In the genomic region with DNA sequence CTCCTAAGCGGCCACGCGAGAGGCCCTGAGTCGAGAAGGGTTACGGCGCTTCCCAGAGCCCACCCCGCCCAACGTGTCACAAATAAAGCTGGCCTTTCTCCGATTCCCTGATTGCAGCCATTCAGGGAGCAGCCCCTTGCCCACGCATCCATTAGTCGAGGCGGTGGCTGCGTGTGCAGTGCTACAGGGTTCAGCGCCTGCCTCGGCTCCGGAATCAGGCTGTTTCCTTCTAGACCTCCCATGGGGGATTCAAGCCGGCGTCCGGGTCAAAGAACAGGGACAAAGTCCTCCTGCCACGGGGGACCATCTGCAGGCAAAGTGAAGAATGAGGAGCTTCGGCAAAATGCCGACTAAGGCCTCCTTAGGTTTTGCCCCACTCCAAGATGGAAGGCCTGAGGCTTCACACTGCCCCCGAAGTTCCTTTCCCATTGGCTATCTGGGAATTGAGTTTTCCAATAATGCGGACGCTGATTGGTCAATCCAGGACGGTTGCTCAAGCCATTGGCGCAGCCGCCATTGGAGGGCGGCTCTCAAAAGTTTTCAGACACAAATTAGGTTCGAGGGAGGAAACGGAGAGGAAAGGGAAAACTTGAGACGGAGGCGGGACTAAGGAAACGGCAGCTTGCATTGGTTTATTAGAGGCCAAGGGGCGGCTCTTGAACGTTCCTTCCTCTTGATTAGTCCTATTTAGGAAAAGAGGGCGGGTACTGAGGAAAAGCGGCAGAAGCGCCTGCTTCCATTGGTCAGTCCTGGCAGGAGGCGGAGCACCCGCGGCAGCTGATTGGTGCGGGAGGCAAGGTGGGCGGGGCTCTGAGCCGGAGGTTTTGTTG, we compare ENCODE assay signal across 8 cellular contexts. TPM values are rescaled to one million over a fixed set of nuclear protein-coding genes. Genes with fewer than 3 reads are reported as not detected.
DNase-seq lines count a peak whose midpoint lies in the region; ATAC-seq and TF ChIP-seq lines count a peak whose summit lies in the region.

No MANE protein-coding gene starts in this region.

- no peaks in the 10 kb centered on the region for H3K27me3 Mint-ChIP-seq in activated T-cell treated with anti-CD3 and anti-CD28 coated beads, Interleukin-2, amount 50 U/mL, for 72 hours (ENCODE audit: low read depth)

- DNase-seq in DMS79 treated with DMSO at 0.1 percent for 48 hours (lab: John Stamatoyannopoulos, UW) (peak; percentile 94), Panc1 (ENCODE audit: low read depth, low spot score) (peak; percentile 98), esophagus muscularis mucosa (ENCODE audit: extremely low spot score) (peak; percentile 100)
- peak; percentile 97 to 99 for DNase-seq in activated T-cell treated with anti-CD3 and anti-CD28 coated beads, Interleukin-2, amount 50 U/mL, for 72 hours
- peak; percentile 92 to 93 for DNase-seq in stimulated activated CD8-positive, alpha-beta memory T cell treated with anti-CD3 and anti-CD28 coated beads, Interleukin-7, amount 100 ng/mL, for 1 hour (ENCODE audit: low read depth in 2 of 2)

- H3K9me3 Mint-ChIP-seq in activated T-cell treated with anti-CD3 and anti-CD28 coated beads, Interleukin-2, amount 50 U/mL, for 72 hours: peaks cover 10 to 11% of the 10 kb centered on the region in 2 donors

- H3K4me1 ChIP-seq in KMS-11 (ENCODE audit: low read depth, poor library complexity, severe bottlenecking) (peaks cover 9% of the 10 kb centered on the region), Panc1 (ENCODE audit: control insufficient read depth, insufficient read depth, low read length) (peaks cover 4% of the 10 kb centered on the region), esophagus muscularis mucosa (peaks cover 18 to 40% (median 27%) of the 10 kb centered on the region in 4 donors), muscle layer of colon (ENCODE audit: insufficient read depth, low read length) (peaks cover 14% of the 10 kb centered on the region)

- TF ChIP-seq EP300 in esophagus muscularis mucosa (IDR thresholded peaks at IDR 0.05): no peak

- peaks cover 8 to 14% of the 10 kb centered on the region in 2 donors for H3K36me3 Mint-ChIP-seq in activated T-cell treated with anti-CD3 and anti-CD28 coated beads, Interleukin-2, amount 50 U/mL, for 72 hours (ENCODE audit: insufficient read depth in 2 of 2)

- H3K4me3 Mint-ChIP-seq in activated T-cell treated with anti-CD3 and anti-CD28 coated beads, Interleukin-2, amount 50 U/mL, for 72 hours: peak overlapping the region; percentile 93 to 98

- H2AFZ ChIP-seq in KMS-11 (ENCODE audit: low read depth): peak overlapping the region; percentile 80

- H4K20me1 ChIP-seq in KMS-11 (ENCODE audit: insufficient read depth): no peaks in the 10 kb centered on the region

- BruUV-seq in Panc1 (replicated peaks; lab: Mats Ljungman, UMichigan): no TSS peak

- H3K36me3 ChIP-seq in KMS-11 (ENCODE audit: insufficient read depth) (no peaks in the 10 kb centered on the region), Panc1 (ENCODE audit: control insufficient read depth, insufficient read depth, low read length) (peaks cover 3% of the 10 kb centered on the region; the same call in 1 of the 2 replicates), esophagus muscularis mucosa (peaks cover 0 to 14% (median 2%) of the 10 kb centered on the region in 4 donors), muscle layer of colon (ENCODE audit: insufficient read depth, low read length) (no peaks in the 10 kb centered on the region)

- H3K4me3 ChIP-seq in KMS-11 (IDR thresholded peaks at IDR 0.05; ENCODE audit: insufficient read depth, low read depth, low read length) (no peak overlapping the region), Panc1 (ENCODE audit: low read depth in 2 of 2, low read length in 2 of 2) (peak overlapping the region; percentile 75 to 81), esophagus muscularis mucosa (peak overlapping the region; percentile 78 to 98 (median 88)), muscle layer of colon (ENCODE audit: low read depth in 1 of 2, low read length in 2 of 2) (peak overlapping the region; percentile 85 to 86)

- CTCF ChIA-PET in Panc1 (lab: Charles Lee): interaction anchor here (0.6 to 0.8 kb wide), 3 partner anchors 12 to 763 kb away, joined by 3 to 9 read pairs (median 3); no protein-coding TSS in a partner anchor

- no peak for TF ChIP-seq POLR2A in esophagus muscularis mucosa (IDR thresholded peaks at IDR 0.05; ENCODE audit: low read depth)

- intact Hi-C loops in Panc1 (cut with micrococcal nuclease; ENCODE audit: unreplicated experiment): loop anchor here (5.0 kb wide), 1 partner anchor 143 kb away; no protein-coding TSS in a partner anchor
- intact Hi-C loops in esophagus muscularis mucosa (cut with DNase I): loop anchor here (10.0 kb wide), 2 partner anchors 250 to 390 kb away; partner anchors contain the start of gene CFAP20

- POLR2A ChIA-PET in Panc1 (lab: Charles Lee): interaction anchor here (0.8 kb wide), 1 partner anchor 94 kb away, joined by 3 read pairs; no protein-coding TSS in a partner anchor

- H3K27me3 ChIP-seq in KMS-11 (ENCODE audit: insufficient read depth, low read depth) (no peaks in the 10 kb centered on the region), Panc1 (ENCODE audit: control insufficient read depth, insufficient read depth, low read length) (no peaks in the 10 kb centered on the region), esophagus muscularis mucosa (no peaks in the 10 kb centered on the region), muscle layer of colon (ENCODE audit: control insufficient read depth in 1 of 2, insufficient read depth in 2 of 2, low read length in 2 of 2) (no peaks in the 10 kb centered on the region)

- no peak for TF ChIP-seq CTCF in KMS-11 (conservative IDR thresholded peaks at IDR 0.05; ENCODE audit: low read depth, low read length)
- no peak for TF ChIP-seq CTCF in Panc1 (IDR thresholded peaks at IDR 0.05)
- peak in 1 of 3 experiments; percentile 36 for TF ChIP-seq CTCF in esophagus muscularis mucosa (IDR thresholded peaks at IDR 0.05)

- no peaks in the 10 kb centered on the region for H3K9me3 ChIP-seq in Panc1 (ENCODE audit: control insufficient read depth, insufficient read depth, low read depth, low read length)
- H3K9me3 ChIP-seq in esophagus muscularis mucosa: no peaks in the 10 kb centered on the region
- H3K9me3 ChIP-seq in muscle layer of colon (ENCODE audit: low read length): no peaks in the 10 kb centered on the region

- H3K27ac ChIP-seq in KMS-11 (peak overlapping the region; percentile 71), Panc1 (ENCODE audit: low read length) (peak overlapping the region; percentile 93), esophagus muscularis mucosa (replicated peaks in 1 of 4) (peak overlapping the region; percentile 85 to 90 (median 88)), muscle layer of colon (ENCODE audit: low read depth, low read length) (peak overlapping the region; percentile 93)

- peak overlapping the region; percentile 89 for H3K9ac ChIP-seq in KMS-11
- H3K9ac ChIP-seq in muscle layer of colon (ENCODE audit: low read length): peak overlapping the region; percentile 93

- peak overlapping the region; percentile 94 for H3K27ac Mint-ChIP-seq in activated T-cell treated with anti-CD3 and anti-CD28 coated beads, Interleukin-2, amount 50 U/mL, for 72 hours

- under 1% methylated on average over 31 of the region's 45 CpGs for WGBS in esophagus muscularis mucosa

- H3K4me2 ChIP-seq in KMS-11: peak overlapping the region; percentile 69

- H3K4me1 Mint-ChIP-seq in activated T-cell treated with anti-CD3 and anti-CD28 coated beads, Interleukin-2, amount 50 U/mL, for 72 hours (ENCODE audit: low read depth): peaks cover 20% of the 10 kb centered on the region

- in situ Hi-C loops in Panc1 (cut with HindIII; ENCODE audit: low pct_unique_long_range_greater_than_20kb, low sequenced_read_pairs): no loop called here

- no peaks in the 10 kb centered on the region for H3K79me2 ChIP-seq in KMS-11 (ENCODE audit: insufficient read depth, low read depth)

- ATAC-seq in GM21786 (IDR thresholded peaks at IDR 0.05; ENCODE audit: unreplicated experiment): peak; percentile 93
- ATAC-seq in Panc1: peak; percentile 97
- peak; percentile 90 for ATAC-seq in activated T-cell treated with anti-CD3 and anti-CD28 coated beads, Interleukin-2, amount 50 U/mL, for 72 hours (replicated peaks in 1 of 2)

RNA-seq across cellular contexts. Expression of gene KATNB1, which starts 0.4 kb away (rescaled TPM):
- 8.1 TPM for total RNA-seq in Panc1 (2021; ENCODE audit: unreplicated experiment)
- polyA plus RNA-seq in Panc1 (2012; ENCODE audit: insufficient read length): 13.4 TPM
- total RNA-seq in activated T-cell treated with anti-CD3 and anti-CD28 coated beads, Interleukin-2, amount 50 U/mL, for 72 hours: 10 to 100 TPM; 23.2 to 31.3 TPM
- 10 to 100 TPM; 10.4 to 16.9 (median 15.3) TPM for total RNA-seq in esophagus muscularis mucosa

RNA-seq across cellular contexts. Expression of gene DRC7, which starts 40.5 kb away (rescaled TPM):
- total RNA-seq in Panc1 (2021; ENCODE audit: unreplicated experiment): not detected
- polyA plus RNA-seq in Panc1 (2012; ENCODE audit: insufficient read length): not detected
- total RNA-seq in activated T-cell treated with anti-CD3 and anti-CD28 coated beads, Interleukin-2, amount 50 U/mL, for 72 hours: under 1 TPM in 1 of 2 donors, not detected in 1; 0.19 TPM
- under 1 TPM in 2 of 4 donors, not detected in 2; under 0.01 to 0.17 TPM for total RNA-seq in esophagus muscularis mucosa
